17 cellular contexts compared by ENCODE assay signal in the genomic region with DNA sequence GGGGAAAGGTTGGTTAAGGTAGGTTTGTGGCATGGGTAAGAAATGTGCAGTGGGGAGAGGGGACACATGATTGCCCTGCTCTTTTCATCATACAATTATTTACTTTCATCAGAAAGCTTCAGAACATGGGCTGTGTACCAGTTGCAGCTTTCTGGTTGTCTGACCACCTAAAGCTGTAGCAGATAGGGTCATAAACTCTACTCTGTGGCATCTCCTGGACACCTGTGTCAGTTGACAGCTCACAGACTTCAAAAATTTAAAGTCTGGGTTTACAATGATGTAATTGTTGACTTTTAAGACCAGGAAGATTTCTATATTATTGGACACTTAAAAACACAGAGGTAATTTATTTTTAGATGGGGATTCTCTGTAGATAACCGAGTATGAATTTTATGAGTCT.
"Had no signal": no experiment of that assay in that cellular context is flagged by ENCODE, and none has a peak within 500 bp of the region (broad histone marks: within the 10 kb centered on the region; RNA-seq: fewer than 3 reads in every experiment).

No MANE protein-coding gene starts in this region.

- H3K27me3 ChIP-seq: breast epithelium, Peyer's patch had no signal

- H3K27ac ChIP-seq: breast epithelium, Peyer's patch, RWPE1 had no signal

- DNase-seq: activated CD4-positive, alpha-beta T cell treated with anti-CD3 and anti-CD28 coated beads for 4 hours; activated CD8-positive, alpha-beta memory T cell treated with anti-CD3 and anti-CD28 coated beads, Interleukin-2, amount 50 U/mL, for 4 hours; activated CD8-positive, alpha-beta T cell treated with anti-CD3 and anti-CD28 coated beads for 36 hours; aorta; caudate nucleus; Kasumi-1; NCI-H1105 treated with DMSO at 0.1 percent for 48 hours; NCI-H146; NCI-H187 treated with DMSO at 0.1 percent for 48 hours; NCI-H2081 treated with DMSO at 0.1 percent for 48 hours; NCI-H446; NCI-H524; Peyer's patch; SHP77 treated with DMSO at 0.1 percent for 48 hours had no signal

- H3K36me3 ChIP-seq: breast epithelium, Peyer's patch had no signal

- H3K4me3 ChIP-seq: breast epithelium, Peyer's patch had no signal

- H3K9me3 ChIP-seq: breast epithelium, Peyer's patch had no signal

- ATAC-seq: activated CD4-positive, CD25-positive, alpha-beta regulatory T cell treated with anti-CD3 and anti-CD28 coated beads, Interleukin-2, amount 50 U/mL, for 24 hours; activated CD8-positive, alpha-beta T cell treated with anti-CD3 and anti-CD28 coated beads for 36 hours had no signal

- H3K4me1 ChIP-seq: breast epithelium, Peyer's patch had no signal
